Comparison of ENCODE assay signal across 1 cellular context in the genomic region with DNA sequence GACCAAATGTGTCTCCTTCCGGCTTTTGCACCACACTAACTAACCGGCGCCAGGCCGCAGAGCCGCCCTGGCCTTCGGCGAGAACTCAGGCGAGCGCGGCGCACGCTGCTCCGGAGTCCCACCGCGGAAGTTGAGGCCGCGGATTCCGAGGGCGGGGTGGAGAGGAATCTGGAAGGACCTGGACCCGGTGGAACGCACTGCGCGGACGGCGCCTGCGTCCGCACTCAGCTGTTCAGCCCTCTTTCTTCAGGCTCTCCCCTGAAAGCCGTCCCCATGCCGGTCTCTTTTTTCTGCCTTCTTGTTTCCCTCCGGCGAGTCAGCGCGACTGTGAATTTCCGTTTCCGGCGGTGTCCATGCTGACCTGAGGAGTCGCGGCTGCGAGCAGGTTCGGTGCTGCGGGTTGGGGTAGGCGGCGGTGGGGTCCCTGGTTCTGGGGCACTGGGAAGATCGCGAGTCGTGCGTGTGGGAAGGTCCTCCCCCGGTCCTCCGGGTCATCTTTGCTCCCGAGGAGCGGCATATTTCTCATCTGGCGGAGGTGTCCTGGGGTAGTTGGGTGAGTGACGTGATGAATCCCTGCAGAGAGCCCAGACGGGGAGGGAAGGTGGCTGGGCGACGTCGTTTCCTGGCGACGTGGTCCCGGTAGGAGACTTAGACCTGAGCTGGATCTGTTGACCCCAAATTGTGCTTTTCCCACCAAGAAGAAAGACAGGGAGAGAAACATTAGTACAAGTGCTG.
TF ChIP-seq lines count a peak whose summit lies in the region.

A gene with protein sequence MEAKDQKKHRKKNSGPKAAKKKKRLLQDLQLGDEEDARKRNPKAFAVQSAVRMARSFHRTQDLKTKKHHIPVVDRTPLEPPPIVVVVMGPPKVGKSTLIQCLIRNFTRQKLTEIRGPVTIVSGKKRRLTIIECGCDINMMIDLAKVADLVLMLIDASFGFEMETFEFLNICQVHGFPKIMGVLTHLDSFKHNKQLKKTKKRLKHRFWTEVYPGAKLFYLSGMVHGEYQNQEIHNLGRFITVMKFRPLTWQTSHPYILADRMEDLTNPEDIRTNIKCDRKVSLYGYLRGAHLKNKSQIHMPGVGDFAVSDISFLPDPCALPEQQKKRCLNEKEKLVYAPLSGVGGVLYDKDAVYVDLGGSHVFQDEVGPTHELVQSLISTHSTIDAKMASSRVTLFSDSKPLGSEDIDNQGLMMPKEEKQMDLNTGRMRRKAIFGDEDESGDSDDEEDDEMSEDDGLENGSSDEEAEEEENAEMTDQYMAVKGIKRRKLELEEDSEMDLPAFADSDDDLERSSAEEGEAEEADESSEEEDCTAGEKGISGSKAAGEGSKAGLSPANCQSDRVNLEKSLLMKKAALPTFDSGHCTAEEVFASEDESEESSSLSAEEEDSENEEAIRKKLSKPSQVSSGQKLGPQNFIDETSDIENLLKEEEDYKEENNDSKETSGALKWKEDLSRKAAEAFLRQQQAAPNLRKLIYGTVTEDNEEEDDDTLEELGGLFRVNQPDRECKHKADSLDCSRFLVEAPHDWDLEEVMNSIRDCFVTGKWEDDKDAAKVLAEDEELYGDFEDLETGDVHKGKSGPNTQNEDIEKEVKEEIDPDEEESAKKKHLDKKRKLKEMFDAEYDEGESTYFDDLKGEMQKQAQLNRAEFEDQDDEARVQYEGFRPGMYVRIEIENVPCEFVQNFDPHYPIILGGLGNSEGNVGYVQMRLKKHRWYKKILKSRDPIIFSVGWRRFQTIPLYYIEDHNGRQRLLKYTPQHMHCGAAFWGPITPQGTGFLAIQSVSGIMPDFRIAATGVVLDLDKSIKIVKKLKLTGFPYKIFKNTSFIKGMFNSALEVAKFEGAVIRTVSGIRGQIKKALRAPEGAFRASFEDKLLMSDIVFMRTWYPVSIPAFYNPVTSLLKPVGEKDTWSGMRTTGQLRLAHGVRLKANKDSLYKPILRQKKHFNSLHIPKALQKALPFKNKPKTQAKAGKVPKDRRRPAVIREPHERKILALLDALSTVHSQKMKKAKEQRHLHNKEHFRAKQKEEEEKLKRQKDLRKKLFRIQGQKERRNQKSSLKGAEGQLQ (plus strand): TSS at position 350 of the 735 bp plus-strand sequence. CDS start 1,600 bp downstream, outside the sequence.

TF ChIP-seq in HepG2, 621 proteins besides CTCF, POLR2A, EP300 and RAD21 (continued from another document and continues in another):
- TF ChIP-seq, protein P1, sequence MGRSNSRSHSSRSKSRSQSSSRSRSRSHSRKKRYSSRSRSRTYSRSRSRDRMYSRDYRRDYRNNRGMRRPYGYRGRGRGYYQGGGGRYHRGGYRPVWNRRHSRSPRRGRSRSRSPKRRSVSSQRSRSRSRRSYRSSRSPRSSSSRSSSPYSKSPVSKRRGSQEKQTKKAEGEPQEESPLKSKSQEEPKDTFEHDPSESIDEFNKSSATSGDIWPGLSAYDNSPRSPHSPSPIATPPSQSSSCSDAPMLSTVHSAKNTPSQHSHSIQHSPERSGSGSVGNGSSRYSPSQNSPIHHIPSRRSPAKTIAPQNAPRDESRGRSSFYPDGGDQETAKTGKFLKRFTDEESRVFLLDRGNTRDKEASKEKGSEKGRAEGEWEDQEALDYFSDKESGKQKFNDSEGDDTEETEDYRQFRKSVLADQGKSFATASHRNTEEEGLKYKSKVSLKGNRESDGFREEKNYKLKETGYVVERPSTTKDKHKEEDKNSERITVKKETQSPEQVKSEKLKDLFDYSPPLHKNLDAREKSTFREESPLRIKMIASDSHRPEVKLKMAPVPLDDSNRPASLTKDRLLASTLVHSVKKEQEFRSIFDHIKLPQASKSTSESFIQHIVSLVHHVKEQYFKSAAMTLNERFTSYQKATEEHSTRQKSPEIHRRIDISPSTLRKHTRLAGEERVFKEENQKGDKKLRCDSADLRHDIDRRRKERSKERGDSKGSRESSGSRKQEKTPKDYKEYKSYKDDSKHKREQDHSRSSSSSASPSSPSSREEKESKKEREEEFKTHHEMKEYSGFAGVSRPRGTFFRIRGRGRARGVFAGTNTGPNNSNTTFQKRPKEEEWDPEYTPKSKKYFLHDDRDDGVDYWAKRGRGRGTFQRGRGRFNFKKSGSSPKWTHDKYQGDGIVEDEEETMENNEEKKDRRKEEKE (IDR thresholded peaks at IDR 0.05) = no peak
- TF ChIP-seq ZBTB3 (CRISPR knock-in tag; IDR thresholded peaks at IDR 0.05; ENCODE audit: borderline replicate concordance, low read depth) (peak; percentile 82; the same call in 1 of the 2 replicates), ZSCAN12 (CRISPR knock-in tag; IDR thresholded peaks at IDR 0.05) (0 out of 2 replicates have a peak, but pooled peaks have one; percentile 55), KDM2A (CRISPR knock-in tag; IDR thresholded peaks at IDR 0.05; ENCODE audit: borderline replicate concordance, low read depth) (peak; percentile 94), RBM39 (IDR thresholded peaks at IDR 0.05; ENCODE audit: low read depth, low read length, poor library complexity, severe bottlenecking) (peak; percentile 97), ZNF570 (CRISPR knock-in tag; IDR thresholded peaks at IDR 0.05; ENCODE audit: borderline replicate concordance) (0 out of 2 replicates have a peak, but pooled peaks have one; percentile 58), TEAD2 (CRISPR knock-in tag; IDR thresholded peaks at IDR 0.05) (no peak), MEF2D (CRISPR knock-in tag; IDR thresholded peaks at IDR 0.05) (peak; percentile 64; the same call in 1 of the 2 replicates), ZNF333 (CRISPR knock-in tag; IDR thresholded peaks at IDR 0.05; ENCODE audit: borderline replicate concordance) (peak; percentile 85; the same call in 1 of the 2 replicates), ZSCAN30 (CRISPR knock-in tag; IDR thresholded peaks at IDR 0.05) (no peak), ZBTB21 (CRISPR knock-in tag; IDR thresholded peaks at IDR 0.05) (peak; percentile 77; the same call in 1 of the 2 replicates), ETV5 (CRISPR knock-in tag; IDR thresholded peaks at IDR 0.05; ENCODE audit: borderline replicate concordance) (peak; percentile 63; the same call in 1 of the 2 replicates), SALL1 (CRISPR knock-in tag; IDR thresholded peaks at IDR 0.05) (peak; percentile 92), POGZ (CRISPR knock-in tag; IDR thresholded peaks at IDR 0.05) (peak; percentile 94), ZNF121 (CRISPR knock-in tag; IDR thresholded peaks at IDR 0.05) (no peak), GATAD1 (CRISPR knock-in tag; IDR thresholded peaks at IDR 0.05) (peak; percentile 99), ZNF496 (CRISPR knock-in tag; IDR thresholded peaks at IDR 0.05; ENCODE audit: insufficient replicate concordance) (no peak), HDAC1 (CRISPR knock-in tag; IDR thresholded peaks at IDR 0.05) (peak; percentile 99), ZNF557 (CRISPR knock-in tag; IDR thresholded peaks at IDR 0.05) (peak; percentile 72; the same call in 1 of the 2 replicates), KAT8 (CRISPR knock-in tag; IDR thresholded peaks at IDR 0.05) (peak; percentile 99), DMAP1 (CRISPR knock-in tag; IDR thresholded peaks at IDR 0.05) (peak; percentile 95), ZNF510 (CRISPR knock-in tag; IDR thresholded peaks at IDR 0.05; ENCODE audit: low read depth) (peak; percentile 89), ZNF790 (CRISPR knock-in tag; IDR thresholded peaks at IDR 0.05; ENCODE audit: borderline replicate concordance) (peak; percentile 77; the same call in 1 of the 2 replicates), KLF6 (CRISPR knock-in tag; IDR thresholded peaks at IDR 0.05) (no peak; the same call in 1 of the 2 replicates), HNRNPLL (IDR thresholded peaks at IDR 0.05; ENCODE audit: low read depth, low read length, poor library complexity, severe bottlenecking) (peak; percentile 91), ZBTB8A (CRISPR knock-in tag; IDR thresholded peaks at IDR 0.05; ENCODE audit: borderline replicate concordance, low read depth) (0 out of 2 replicates have a peak, but pooled peaks have one; percentile 24), ZNF761 (CRISPR knock-in tag; conservative IDR thresholded peaks at IDR 0.05) (no peak; the same call in 1 of the 2 replicates), ARHGAP35 (CRISPR knock-in tag; IDR thresholded peaks at IDR 0.05; ENCODE audit: borderline replicate concordance) (peak; percentile 95; the same call in 1 of the 2 replicates), ZNF12 (CRISPR knock-in tag; IDR thresholded peaks at IDR 0.05) (no peak; the same call in 1 of the 2 replicates)
- TF ChIP-seq, protein P2, sequence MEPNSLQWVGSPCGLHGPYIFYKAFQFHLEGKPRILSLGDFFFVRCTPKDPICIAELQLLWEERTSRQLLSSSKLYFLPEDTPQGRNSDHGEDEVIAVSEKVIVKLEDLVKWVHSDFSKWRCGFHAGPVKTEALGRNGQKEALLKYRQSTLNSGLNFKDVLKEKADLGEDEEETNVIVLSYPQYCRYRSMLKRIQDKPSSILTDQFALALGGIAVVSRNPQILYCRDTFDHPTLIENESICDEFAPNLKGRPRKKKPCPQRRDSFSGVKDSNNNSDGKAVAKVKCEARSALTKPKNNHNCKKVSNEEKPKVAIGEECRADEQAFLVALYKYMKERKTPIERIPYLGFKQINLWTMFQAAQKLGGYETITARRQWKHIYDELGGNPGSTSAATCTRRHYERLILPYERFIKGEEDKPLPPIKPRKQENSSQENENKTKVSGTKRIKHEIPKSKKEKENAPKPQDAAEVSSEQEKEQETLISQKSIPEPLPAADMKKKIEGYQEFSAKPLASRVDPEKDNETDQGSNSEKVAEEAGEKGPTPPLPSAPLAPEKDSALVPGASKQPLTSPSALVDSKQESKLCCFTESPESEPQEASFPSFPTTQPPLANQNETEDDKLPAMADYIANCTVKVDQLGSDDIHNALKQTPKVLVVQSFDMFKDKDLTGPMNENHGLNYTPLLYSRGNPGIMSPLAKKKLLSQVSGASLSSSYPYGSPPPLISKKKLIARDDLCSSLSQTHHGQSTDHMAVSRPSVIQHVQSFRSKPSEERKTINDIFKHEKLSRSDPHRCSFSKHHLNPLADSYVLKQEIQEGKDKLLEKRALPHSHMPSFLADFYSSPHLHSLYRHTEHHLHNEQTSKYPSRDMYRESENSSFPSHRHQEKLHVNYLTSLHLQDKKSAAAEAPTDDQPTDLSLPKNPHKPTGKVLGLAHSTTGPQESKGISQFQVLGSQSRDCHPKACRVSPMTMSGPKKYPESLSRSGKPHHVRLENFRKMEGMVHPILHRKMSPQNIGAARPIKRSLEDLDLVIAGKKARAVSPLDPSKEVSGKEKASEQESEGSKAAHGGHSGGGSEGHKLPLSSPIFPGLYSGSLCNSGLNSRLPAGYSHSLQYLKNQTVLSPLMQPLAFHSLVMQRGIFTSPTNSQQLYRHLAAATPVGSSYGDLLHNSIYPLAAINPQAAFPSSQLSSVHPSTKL (CRISPR knock-in tag; IDR thresholded peaks at IDR 0.05) = peak; percentile 72
- TF ChIP-seq, protein P3, sequence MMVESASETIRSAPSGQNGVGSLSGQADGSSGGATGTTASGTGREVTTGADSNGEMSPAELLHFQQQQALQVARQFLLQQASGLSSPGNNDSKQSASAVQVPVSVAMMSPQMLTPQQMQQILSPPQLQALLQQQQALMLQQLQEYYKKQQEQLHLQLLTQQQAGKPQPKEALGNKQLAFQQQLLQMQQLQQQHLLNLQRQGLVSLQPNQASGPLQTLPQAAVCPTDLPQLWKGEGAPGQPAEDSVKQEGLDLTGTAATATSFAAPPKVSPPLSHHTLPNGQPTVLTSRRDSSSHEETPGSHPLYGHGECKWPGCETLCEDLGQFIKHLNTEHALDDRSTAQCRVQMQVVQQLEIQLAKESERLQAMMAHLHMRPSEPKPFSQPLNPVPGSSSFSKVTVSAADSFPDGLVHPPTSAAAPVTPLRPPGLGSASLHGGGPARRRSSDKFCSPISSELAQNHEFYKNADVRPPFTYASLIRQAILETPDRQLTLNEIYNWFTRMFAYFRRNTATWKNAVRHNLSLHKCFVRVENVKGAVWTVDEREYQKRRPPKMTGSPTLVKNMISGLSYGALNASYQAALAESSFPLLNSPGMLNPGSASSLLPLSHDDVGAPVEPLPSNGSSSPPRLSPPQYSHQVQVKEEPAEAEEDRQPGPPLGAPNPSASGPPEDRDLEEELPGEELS (CRISPR knock-in tag; IDR thresholded peaks at IDR 0.05) = peak; percentile 65
- TF ChIP-seq, protein P4, sequence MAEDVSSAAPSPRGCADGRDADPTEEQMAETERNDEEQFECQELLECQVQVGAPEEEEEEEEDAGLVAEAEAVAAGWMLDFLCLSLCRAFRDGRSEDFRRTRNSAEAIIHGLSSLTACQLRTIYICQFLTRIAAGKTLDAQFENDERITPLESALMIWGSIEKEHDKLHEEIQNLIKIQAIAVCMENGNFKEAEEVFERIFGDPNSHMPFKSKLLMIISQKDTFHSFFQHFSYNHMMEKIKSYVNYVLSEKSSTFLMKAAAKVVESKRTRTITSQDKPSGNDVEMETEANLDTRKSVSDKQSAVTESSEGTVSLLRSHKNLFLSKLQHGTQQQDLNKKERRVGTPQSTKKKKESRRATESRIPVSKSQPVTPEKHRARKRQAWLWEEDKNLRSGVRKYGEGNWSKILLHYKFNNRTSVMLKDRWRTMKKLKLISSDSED (CRISPR knock-in tag; IDR thresholded peaks at IDR 0.05) = no peak
- TF ChIP-seq, protein P5, sequence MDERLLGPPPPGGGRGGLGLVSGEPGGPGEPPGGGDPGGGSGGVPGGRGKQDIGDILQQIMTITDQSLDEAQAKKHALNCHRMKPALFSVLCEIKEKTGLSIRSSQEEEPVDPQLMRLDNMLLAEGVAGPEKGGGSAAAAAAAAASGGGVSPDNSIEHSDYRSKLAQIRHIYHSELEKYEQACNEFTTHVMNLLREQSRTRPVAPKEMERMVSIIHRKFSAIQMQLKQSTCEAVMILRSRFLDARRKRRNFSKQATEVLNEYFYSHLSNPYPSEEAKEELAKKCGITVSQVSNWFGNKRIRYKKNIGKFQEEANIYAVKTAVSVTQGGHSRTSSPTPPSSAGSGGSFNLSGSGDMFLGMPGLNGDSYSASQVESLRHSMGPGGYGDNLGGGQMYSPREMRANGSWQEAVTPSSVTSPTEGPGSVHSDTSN (CRISPR knock-in tag; IDR thresholded peaks at IDR 0.05) = no peak
- TF ChIP-seq, protein P6, sequence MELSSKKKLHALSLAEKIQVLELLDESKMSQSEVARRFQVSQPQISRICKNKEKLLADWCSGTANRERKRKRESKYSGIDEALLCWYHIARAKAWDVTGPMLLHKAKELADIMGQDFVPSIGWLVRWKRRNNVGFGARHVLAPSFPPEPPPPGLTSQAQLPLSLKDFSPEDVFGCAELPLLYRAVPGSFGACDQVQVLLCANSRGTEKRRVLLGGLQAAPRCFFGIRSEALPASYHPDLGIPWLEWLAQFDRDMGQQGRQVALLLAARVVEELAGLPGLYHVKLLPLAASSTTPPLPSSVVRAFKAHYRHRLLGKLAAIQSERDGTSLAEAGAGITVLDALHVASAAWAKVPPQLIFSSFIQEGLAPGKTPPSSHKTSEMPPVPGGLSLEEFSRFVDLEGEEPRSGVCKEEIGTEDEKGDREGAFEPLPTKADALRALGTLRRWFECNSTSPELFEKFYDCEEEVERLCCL (CRISPR knock-in tag; IDR thresholded peaks at IDR 0.05; ENCODE audit: borderline replicate concordance) = no peak
- TF ChIP-seq, protein P7, sequence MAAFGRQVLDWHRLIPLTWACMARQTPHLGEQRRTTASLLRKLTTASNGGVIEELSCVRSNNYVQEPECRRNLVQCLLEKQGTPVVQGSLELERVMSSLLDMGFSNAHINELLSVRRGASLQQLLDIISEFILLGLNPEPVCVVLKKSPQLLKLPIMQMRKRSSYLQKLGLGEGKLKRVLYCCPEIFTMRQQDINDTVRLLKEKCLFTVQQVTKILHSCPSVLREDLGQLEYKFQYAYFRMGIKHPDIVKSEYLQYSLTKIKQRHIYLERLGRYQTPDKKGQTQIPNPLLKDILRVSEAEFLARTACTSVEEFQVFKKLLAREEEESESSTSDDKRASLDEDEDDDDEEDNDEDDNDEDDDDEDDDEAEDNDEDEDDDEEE (CRISPR knock-in tag; IDR thresholded peaks at IDR 0.05) = peak; percentile 85
- TF ChIP-seq, protein P8, sequence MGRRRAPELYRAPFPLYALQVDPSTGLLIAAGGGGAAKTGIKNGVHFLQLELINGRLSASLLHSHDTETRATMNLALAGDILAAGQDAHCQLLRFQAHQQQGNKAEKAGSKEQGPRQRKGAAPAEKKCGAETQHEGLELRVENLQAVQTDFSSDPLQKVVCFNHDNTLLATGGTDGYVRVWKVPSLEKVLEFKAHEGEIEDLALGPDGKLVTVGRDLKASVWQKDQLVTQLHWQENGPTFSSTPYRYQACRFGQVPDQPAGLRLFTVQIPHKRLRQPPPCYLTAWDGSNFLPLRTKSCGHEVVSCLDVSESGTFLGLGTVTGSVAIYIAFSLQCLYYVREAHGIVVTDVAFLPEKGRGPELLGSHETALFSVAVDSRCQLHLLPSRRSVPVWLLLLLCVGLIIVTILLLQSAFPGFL (CRISPR knock-in tag; IDR thresholded peaks at IDR 0.05) = no peak
